ENCODE assay signal across 2 cellular contexts in genomic region chr10:61957806-61958205, GRCh38.
TF ChIP-seq lines count a peak whose summit lies in the region.

No MANE protein-coding gene starts in this region.

TF ChIP-seq in GM12878, 131 proteins besides CTCF, POLR2A, EP300 and RAD21:
- no peak for TF ChIP-seq KAT2A (conservative IDR thresholded peaks at IDR 0.05; ENCODE audit: control insufficient read depth, low read depth, low read length)
- no peak for TF ChIP-seq ZBTB33 (IDR thresholded peaks at IDR 0.05)
- no peak for TF ChIP-seq ASH2L (IDR thresholded peaks at IDR 0.05; ENCODE audit: borderline replicate concordance, low read depth)
- TF ChIP-seq SPI1 (IDR thresholded peaks at IDR 0.05; ENCODE audit: borderline replicate concordance, insufficient read depth, low read depth, low read length), result peak; percentile 6; the same call in 1 of the 2 replicates
- TF ChIP-seq RUNX3 (IDR thresholded peaks at IDR 0.05; ENCODE audit: low read length), result peak; percentile 62; the same call in 1 of the 2 replicates
- no peak for TF ChIP-seq PAX5 (IDR thresholded peaks at IDR 0.05; ENCODE audit: borderline replicate concordance, low read depth, low read length)

TF ChIP-seq in WTC11, 78 proteins besides CTCF, POLR2A, EP300 and RAD21:
- TF ChIP-seq SMAD3 (CRISPR knock-in tag; IDR thresholded peaks at IDR 0.05; ENCODE audit: borderline replicate concordance) (no peak), ZNF219 (CRISPR knock-in tag; IDR thresholded peaks at IDR 0.05; ENCODE audit: borderline replicate concordance) (no peak), SOX15 (CRISPR knock-in tag; IDR thresholded peaks at IDR 0.05) (no peak), ZNF423 (CRISPR knock-in tag; IDR thresholded peaks at IDR 0.05) (no peak), GABPB1 (CRISPR knock-in tag; IDR thresholded peaks at IDR 0.05) (no peak), MXD4 (CRISPR knock-in tag; IDR thresholded peaks at IDR 0.05; ENCODE audit: borderline replicate concordance) (no peak), ZSCAN18 (CRISPR knock-in tag; IDR thresholded peaks at IDR 0.05) (no peak), ZNF263 (CRISPR knock-in tag; IDR thresholded peaks at IDR 0.05; ENCODE audit: low read depth) (no peak), ZNF532 (CRISPR knock-in tag; IDR thresholded peaks at IDR 0.05; ENCODE audit: borderline replicate concordance) (no peak), NR2C2 (CRISPR knock-in tag; IDR thresholded peaks at IDR 0.05) (no peak), ATF3 (CRISPR knock-in tag; conservative IDR thresholded peaks at IDR 0.05) (no peak), GTF2I (CRISPR knock-in tag; conservative IDR thresholded peaks at IDR 0.05) (no peak)
- TF ChIP-seq, protein P1, sequence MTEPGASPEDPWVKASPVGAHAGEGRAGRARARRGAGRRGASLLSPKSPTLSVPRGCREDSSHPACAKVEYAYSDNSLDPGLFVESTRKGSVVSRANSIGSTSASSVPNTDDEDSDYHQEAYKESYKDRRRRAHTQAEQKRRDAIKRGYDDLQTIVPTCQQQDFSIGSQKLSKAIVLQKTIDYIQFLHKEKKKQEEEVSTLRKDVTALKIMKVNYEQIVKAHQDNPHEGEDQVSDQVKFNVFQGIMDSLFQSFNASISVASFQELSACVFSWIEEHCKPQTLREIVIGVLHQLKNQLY (CRISPR knock-in tag; IDR thresholded peaks at IDR 0.05), result no peak
- TF ChIP-seq, protein P2, sequence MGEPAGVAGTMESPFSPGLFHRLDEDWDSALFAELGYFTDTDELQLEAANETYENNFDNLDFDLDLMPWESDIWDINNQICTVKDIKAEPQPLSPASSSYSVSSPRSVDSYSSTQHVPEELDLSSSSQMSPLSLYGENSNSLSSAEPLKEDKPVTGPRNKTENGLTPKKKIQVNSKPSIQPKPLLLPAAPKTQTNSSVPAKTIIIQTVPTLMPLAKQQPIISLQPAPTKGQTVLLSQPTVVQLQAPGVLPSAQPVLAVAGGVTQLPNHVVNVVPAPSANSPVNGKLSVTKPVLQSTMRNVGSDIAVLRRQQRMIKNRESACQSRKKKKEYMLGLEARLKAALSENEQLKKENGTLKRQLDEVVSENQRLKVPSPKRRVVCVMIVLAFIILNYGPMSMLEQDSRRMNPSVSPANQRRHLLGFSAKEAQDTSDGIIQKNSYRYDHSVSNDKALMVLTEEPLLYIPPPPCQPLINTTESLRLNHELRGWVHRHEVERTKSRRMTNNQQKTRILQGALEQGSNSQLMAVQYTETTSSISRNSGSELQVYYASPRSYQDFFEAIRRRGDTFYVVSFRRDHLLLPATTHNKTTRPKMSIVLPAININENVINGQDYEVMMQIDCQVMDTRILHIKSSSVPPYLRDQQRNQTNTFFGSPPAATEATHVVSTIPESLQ (CRISPR knock-in tag; IDR thresholded peaks at IDR 0.05), result no peak
- TF ChIP-seq, protein P3, sequence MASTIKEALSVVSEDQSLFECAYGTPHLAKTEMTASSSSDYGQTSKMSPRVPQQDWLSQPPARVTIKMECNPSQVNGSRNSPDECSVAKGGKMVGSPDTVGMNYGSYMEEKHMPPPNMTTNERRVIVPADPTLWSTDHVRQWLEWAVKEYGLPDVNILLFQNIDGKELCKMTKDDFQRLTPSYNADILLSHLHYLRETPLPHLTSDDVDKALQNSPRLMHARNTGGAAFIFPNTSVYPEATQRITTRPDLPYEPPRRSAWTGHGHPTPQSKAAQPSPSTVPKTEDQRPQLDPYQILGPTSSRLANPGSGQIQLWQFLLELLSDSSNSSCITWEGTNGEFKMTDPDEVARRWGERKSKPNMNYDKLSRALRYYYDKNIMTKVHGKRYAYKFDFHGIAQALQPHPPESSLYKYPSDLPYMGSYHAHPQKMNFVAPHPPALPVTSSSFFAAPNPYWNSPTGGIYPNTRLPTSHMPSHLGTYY (CRISPR knock-in tag; IDR thresholded peaks at IDR 0.05), result no peak
- TF ChIP-seq, protein P4, sequence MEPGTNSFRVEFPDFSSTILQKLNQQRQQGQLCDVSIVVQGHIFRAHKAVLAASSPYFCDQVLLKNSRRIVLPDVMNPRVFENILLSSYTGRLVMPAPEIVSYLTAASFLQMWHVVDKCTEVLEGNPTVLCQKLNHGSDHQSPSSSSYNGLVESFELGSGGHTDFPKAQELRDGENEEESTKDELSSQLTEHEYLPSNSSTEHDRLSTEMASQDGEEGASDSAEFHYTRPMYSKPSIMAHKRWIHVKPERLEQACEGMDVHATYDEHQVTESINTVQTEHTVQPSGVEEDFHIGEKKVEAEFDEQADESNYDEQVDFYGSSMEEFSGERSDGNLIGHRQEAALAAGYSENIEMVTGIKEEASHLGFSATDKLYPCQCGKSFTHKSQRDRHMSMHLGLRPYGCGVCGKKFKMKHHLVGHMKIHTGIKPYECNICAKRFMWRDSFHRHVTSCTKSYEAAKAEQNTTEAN (CRISPR knock-in tag; IDR thresholded peaks at IDR 0.05), result no peak
- TF ChIP-seq, protein P5, sequence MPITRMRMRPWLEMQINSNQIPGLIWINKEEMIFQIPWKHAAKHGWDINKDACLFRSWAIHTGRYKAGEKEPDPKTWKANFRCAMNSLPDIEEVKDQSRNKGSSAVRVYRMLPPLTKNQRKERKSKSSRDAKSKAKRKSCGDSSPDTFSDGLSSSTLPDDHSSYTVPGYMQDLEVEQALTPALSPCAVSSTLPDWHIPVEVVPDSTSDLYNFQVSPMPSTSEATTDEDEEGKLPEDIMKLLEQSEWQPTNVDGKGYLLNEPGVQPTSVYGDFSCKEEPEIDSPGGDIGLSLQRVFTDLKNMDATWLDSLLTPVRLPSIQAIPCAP (CRISPR knock-in tag; IDR thresholded peaks at IDR 0.05), result no peak
- TF ChIP-seq, protein P6, sequence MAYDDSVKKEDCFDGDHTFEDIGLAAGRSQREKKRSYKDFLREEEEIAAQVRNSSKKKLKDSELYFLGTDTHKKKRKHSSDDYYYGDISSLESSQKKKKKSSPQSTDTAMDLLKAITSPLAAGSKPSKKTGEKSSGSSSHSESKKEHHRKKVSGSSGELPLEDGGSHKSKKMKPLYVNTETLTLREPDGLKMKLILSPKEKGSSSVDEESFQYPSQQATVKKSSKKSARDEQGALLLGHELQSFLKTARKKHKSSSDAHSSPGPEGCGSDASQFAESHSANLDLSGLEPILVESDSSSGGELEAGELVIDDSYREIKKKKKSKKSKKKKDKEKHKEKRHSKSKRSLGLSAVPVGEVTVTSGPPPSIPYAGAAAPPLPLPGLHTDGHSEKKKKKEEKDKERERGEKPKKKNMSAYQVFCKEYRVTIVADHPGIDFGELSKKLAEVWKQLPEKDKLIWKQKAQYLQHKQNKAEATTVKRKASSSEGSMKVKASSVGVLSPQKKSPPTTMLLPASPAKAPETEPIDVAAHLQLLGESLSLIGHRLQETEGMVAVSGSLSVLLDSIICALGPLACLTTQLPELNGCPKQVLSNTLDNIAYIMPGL (CRISPR knock-in tag; IDR thresholded peaks at IDR 0.05), result no peak
